ENCODE assay signal across 21 cellular contexts in genomic region chr22:25407859-25408229, GRCh38.
A peak's percentile ranks its signal among the peaks of the same experiment; 100 is the strongest.
DNase-seq lines count a peak whose midpoint lies in the region; ATAC-seq, FAIRE-seq and TF ChIP-seq lines count a peak whose summit lies in the region.
"Had no signal": no experiment of that assay in that cellular context is flagged by ENCODE, and none has a peak within 500 bp of the region (broad histone marks: within the 10 kb centered on the region; RNA-seq: fewer than 3 reads in every experiment).

No MANE protein-coding gene starts in this region.

- peaks cover 11 to 18% of the 10 kb centered on the region in 2 donors for H3K4me1 ChIP-seq in kidney (ENCODE audit: control insufficient read depth in 1 of 2, insufficient read depth in 1 of 2, low read depth in 1 of 2, low read length in 2 of 2)
- H3K4me1 ChIP-seq: foreskin keratinocyte had no signal

- no peak overlapping the region for H3K27ac ChIP-seq in kidney (ENCODE audit: low read depth in 2 of 2, low read length in 2 of 2)
- H3K27ac ChIP-seq: breast epithelium, epithelial cell of prostate, foreskin keratinocyte, Peyer's patch, right lobe of liver had no signal

- ATAC-seq in activated naive CD8-positive, alpha-beta T cell treated with anti-CD3 and anti-CD28 coated beads, Interleukin-2, amount 50 U/mL, for 24 hours = no peak
- ATAC-seq: foreskin keratinocyte; left cardiac atrium; right lobe of liver; stimulated activated naive CD8-positive, alpha-beta T cell treated with anti-CD3 and anti-CD28 coated beads, Interleukin-15, amount 100 ng/mL, for 72 hours had no signal

- H3K9me3 Mint-ChIP-seq in activated naive CD8-positive, alpha-beta T cell (ENCODE audit: low read depth) = no peaks in the 10 kb centered on the region
- H3K9me3 Mint-ChIP-seq in activated naive CD8-positive, alpha-beta T cell treated with anti-CD3 and anti-CD28 coated beads, Interleukin-2, amount 50 U/mL, for 24 hours = no peaks in the 10 kb centered on the region
- H3K9me3 Mint-ChIP-seq: stimulated activated naive CD8-positive, alpha-beta T cell treated with anti-CD3 and anti-CD28 coated beads, Interleukin-15, amount 100 ng/mL, for 72 hours had no signal

- no peak for DNase-seq in activated naive CD8-positive, alpha-beta T cell treated with anti-CD3 and anti-CD28 coated beads, Interleukin-2, amount 50 U/mL, for 24 hours
- DNase-seq in NCI-H69 (lab: John Stamatoyannopoulos, UW) (peak; percentile 93), kidney (peak; percentile 12), HPDE6-E6E7 (ENCODE audit: extremely low spot score) (no peak), DMS79 treated with DMSO at 0.1 percent for 48 hours (lab: John Stamatoyannopoulos, UW) (no peak)
- DNase-seq in stimulated activated CD4-positive, alpha-beta T cell treated with anti-CD3 and anti-CD28 coated beads, Interleukin-4, amount 100 ng/mL, for 1 hour = no peak
- DNase-seq: activated CD4-positive, CD25-positive, alpha-beta regulatory T cell treated with anti-CD3 and anti-CD28 coated beads, Interleukin-2, amount 50 U/mL, for 72 hours; activated CD8-positive, alpha-beta memory T cell treated with anti-CD3 and anti-CD28 coated beads, Interleukin-2, amount 50 U/mL, for 4 hours; foreskin keratinocyte; HCEC 1CT; Kasumi-1; left cardiac atrium; NCI-H1105 treated with DMSO at 0.1 percent for 48 hours; NCI-H2107; Peyer's patch; right lobe of liver; stimulated activated naive CD8-positive, alpha-beta T cell treated with anti-CD3 and anti-CD28 coated beads, Interleukin-15, amount 100 ng/mL, for 72 hours had no signal

- no peak for FAIRE-seq in kidney (lab: Jason Lieb, UNC)
- FAIRE-seq: GM19239 had no signal

- H3K9me3 ChIP-seq in kidney (ENCODE audit: control insufficient read depth in 1 of 2, low read length in 2 of 2) = no peaks in the 10 kb centered on the region
- H3K9me3 ChIP-seq: breast epithelium, Peyer's patch, right lobe of liver had no signal

- intact Hi-C loops in kidney (cut with DNase I) = no loop called here

- H3K4me3 Mint-ChIP-seq in activated naive CD8-positive, alpha-beta T cell = no peak overlapping the region
- H3K4me3 Mint-ChIP-seq in activated naive CD8-positive, alpha-beta T cell treated with anti-CD3 and anti-CD28 coated beads, Interleukin-2, amount 50 U/mL, for 24 hours = no peak overlapping the region

- TF ChIP-seq CTCF in kidney (IDR thresholded peaks at IDR 0.05; ENCODE audit: borderline replicate concordance, extremely low read depth, insufficient read depth) = no peak

- H3K4me3 ChIP-seq in kidney (ENCODE audit: low read length in 2 of 2) = no peak overlapping the region
- H3K4me3 ChIP-seq: breast epithelium, Peyer's patch, right lobe of liver had no signal

- H3K9ac ChIP-seq in kidney (ENCODE audit: low read length in 2 of 2) = no peak overlapping the region

- H3K4me1 Mint-ChIP-seq in activated naive CD8-positive, alpha-beta T cell (ENCODE audit: low read depth) = peaks cover 22% of the 10 kb centered on the region
- H3K4me1 Mint-ChIP-seq in activated naive CD8-positive, alpha-beta T cell treated with anti-CD3 and anti-CD28 coated beads, Interleukin-2, amount 50 U/mL, for 24 hours = peaks cover 21% of the 10 kb centered on the region

- H3K36me3 Mint-ChIP-seq in activated naive CD8-positive, alpha-beta T cell = no peaks in the 10 kb centered on the region
- H3K36me3 Mint-ChIP-seq in activated naive CD8-positive, alpha-beta T cell treated with anti-CD3 and anti-CD28 coated beads, Interleukin-2, amount 50 U/mL, for 24 hours (ENCODE audit: low read depth) = no peaks in the 10 kb centered on the region

- H3K27me3 Mint-ChIP-seq in activated naive CD8-positive, alpha-beta T cell = no peaks in the 10 kb centered on the region
- peaks cover 3% of the 10 kb centered on the region for H3K27me3 Mint-ChIP-seq in activated naive CD8-positive, alpha-beta T cell treated with anti-CD3 and anti-CD28 coated beads, Interleukin-2, amount 50 U/mL, for 24 hours

- H3K27ac Mint-ChIP-seq in activated naive CD8-positive, alpha-beta T cell = peak overlapping the region; percentile 13
- no peak overlapping the region for H3K27ac Mint-ChIP-seq in activated naive CD8-positive, alpha-beta T cell treated with anti-CD3 and anti-CD28 coated beads, Interleukin-2, amount 50 U/mL, for 24 hours

- H3K36me3 ChIP-seq in kidney (ENCODE audit: control insufficient read depth in 1 of 2, insufficient read depth in 2 of 2, low read length in 2 of 2) = no peaks in the 10 kb centered on the region
- H3K36me3 ChIP-seq: breast epithelium, Peyer's patch, right lobe of liver had no signal

Comparison
In these comparisons a context has a peak if more than half of its experiments do, and no peak if none do; other contexts are left out.
1. DNase-seq: peak in NCI-H69 (single experiment) and kidney (single experiment); none in activated naive CD8-positive, alpha-beta T cell treated with anti-CD3 and anti-CD28 coated beads, Interleukin-2, amount 50 U/mL, for 24 hours (single experiment), HPDE6-E6E7 (single experiment), stimulated activated CD4-positive, alpha-beta T cell treated with anti-CD3 and anti-CD28 coated beads, Interleukin-4, amount 100 ng/mL, for 1 hour (single experiment) and DMS79 treated with DMSO at 0.1 percent for 48 hours (single experiment).